1 cellular context compared by ENCODE assay signal in genomic region chr22:38177926-38178604, GRCh38.
A peak's percentile ranks its signal among the peaks of the same experiment; 100 is the strongest.
TF ChIP-seq lines count a peak whose summit lies in the region.

No MANE protein-coding gene starts in this region.

TF ChIP-seq in HEK293, 187 proteins besides CTCF, POLR2A, EP300 and RAD21 (continued from another document and continues in another):
- TF ChIP-seq ZNF513 (tag by site-specific recombination; IDR thresholded peaks at IDR 0.05) (no peak), ZNF704 (tag by site-specific recombination; IDR thresholded peaks at IDR 0.05) (no peak), ZNF155 (tag by site-specific recombination; IDR thresholded peaks at IDR 0.05) (no peak), ZNF280C (tag by site-specific recombination; IDR thresholded peaks at IDR 0.05) (no peak), ZNF37A (tag by site-specific recombination; IDR thresholded peaks at IDR 0.05) (no peak), ZNF488 (tag by site-specific recombination; IDR thresholded peaks at IDR 0.05) (no peak), ZNF707 (tag by site-specific recombination; IDR thresholded peaks at IDR 0.05) (no peak), ZXDB (tag by site-specific recombination; IDR thresholded peaks at IDR 0.05) (no peak; the same call in 1 of the 2 replicates), ZNF266 (tag by site-specific recombination; IDR thresholded peaks at IDR 0.05; ENCODE audit: low read depth) (no peak), EGR2 (tag by site-specific recombination; IDR thresholded peaks at IDR 0.05; ENCODE audit: low read depth) (no peak), ZFP41 (tag by site-specific recombination; IDR thresholded peaks at IDR 0.05; ENCODE audit: borderline replicate concordance) (no peak), ZNF202 (tag by site-specific recombination; IDR thresholded peaks at IDR 0.05; ENCODE audit: borderline replicate concordance) (no peak), KLF17 (tag by site-specific recombination; IDR thresholded peaks at IDR 0.05) (peak; percentile 81), ZNF658 (tag by site-specific recombination; IDR thresholded peaks at IDR 0.05) (no peak), ZNF140 (tag by site-specific recombination; IDR thresholded peaks at IDR 0.05) (no peak), ZNF791 (tag by site-specific recombination; IDR thresholded peaks at IDR 0.05) (no peak), BCL11A (tag by site-specific recombination; IDR thresholded peaks at IDR 0.05; ENCODE audit: low read depth) (peak; percentile 91), ZSCAN30 (tag by site-specific recombination; IDR thresholded peaks at IDR 0.05) (no peak), ZSCAN4 (tag by site-specific recombination; IDR thresholded peaks at IDR 0.05) (no peak), ZNF366 (tag by site-specific recombination; conservative IDR thresholded peaks at IDR 0.05) (peak; percentile 86), ZNF660 (tag by site-specific recombination; IDR thresholded peaks at IDR 0.05) (no peak), HIC1 (tag by site-specific recombination; IDR thresholded peaks at IDR 0.05) (peak; percentile 74; the same call in 1 of the 2 replicates), IKZF3 (tag by site-specific recombination; IDR thresholded peaks at IDR 0.05) (peak; percentile 30; the same call in 1 of the 2 replicates), YY2 (tag by site-specific recombination; IDR thresholded peaks at IDR 0.05) (no peak), PRDM10 (tag by site-specific recombination; IDR thresholded peaks at IDR 0.05) (peak; percentile 69), ZNF514 (tag by site-specific recombination; IDR thresholded peaks at IDR 0.05) (no peak), ZNF239 (tag by site-specific recombination; IDR thresholded peaks at IDR 0.05) (no peak), ZNF843 (tag by site-specific recombination; IDR thresholded peaks at IDR 0.05) (no peak), MZF1 (tag by site-specific recombination; IDR thresholded peaks at IDR 0.05; ENCODE audit: borderline replicate concordance) (no peak), ZSCAN16 (tag by site-specific recombination; IDR thresholded peaks at IDR 0.05) (peak; percentile 53; the same call in 1 of the 2 replicates), REPIN1 (tag by site-specific recombination; IDR thresholded peaks at IDR 0.05; ENCODE audit: low read depth) (no peak), BCL6B (tag by site-specific recombination; IDR thresholded peaks at IDR 0.05) (no peak), ZNF747 (tag by site-specific recombination; IDR thresholded peaks at IDR 0.05) (no peak), ZNF558 (tag by site-specific recombination; IDR thresholded peaks at IDR 0.05) (peak; percentile 23; the same call in 1 of the 2 replicates), SP3 (tag by site-specific recombination; IDR thresholded peaks at IDR 0.05) (no peak), ZBTB48 (tag by site-specific recombination; IDR thresholded peaks at IDR 0.05) (no peak), KLF7 (tag by site-specific recombination; IDR thresholded peaks at IDR 0.05; ENCODE audit: borderline replicate concordance) (no peak), ZNF701 (tag by site-specific recombination; IDR thresholded peaks at IDR 0.05) (no peak), ZNF645 (tag by site-specific recombination; IDR thresholded peaks at IDR 0.05) (no peak), ZNF2 (tag by site-specific recombination; IDR thresholded peaks at IDR 0.05) (peak; percentile 64), ZBTB17 (tag by site-specific recombination; IDR thresholded peaks at IDR 0.05) (peak; percentile 88), ZNF148 (tag by site-specific recombination; IDR thresholded peaks at IDR 0.05; ENCODE audit: borderline replicate concordance) (no peak)
